In the genomic region with DNA sequence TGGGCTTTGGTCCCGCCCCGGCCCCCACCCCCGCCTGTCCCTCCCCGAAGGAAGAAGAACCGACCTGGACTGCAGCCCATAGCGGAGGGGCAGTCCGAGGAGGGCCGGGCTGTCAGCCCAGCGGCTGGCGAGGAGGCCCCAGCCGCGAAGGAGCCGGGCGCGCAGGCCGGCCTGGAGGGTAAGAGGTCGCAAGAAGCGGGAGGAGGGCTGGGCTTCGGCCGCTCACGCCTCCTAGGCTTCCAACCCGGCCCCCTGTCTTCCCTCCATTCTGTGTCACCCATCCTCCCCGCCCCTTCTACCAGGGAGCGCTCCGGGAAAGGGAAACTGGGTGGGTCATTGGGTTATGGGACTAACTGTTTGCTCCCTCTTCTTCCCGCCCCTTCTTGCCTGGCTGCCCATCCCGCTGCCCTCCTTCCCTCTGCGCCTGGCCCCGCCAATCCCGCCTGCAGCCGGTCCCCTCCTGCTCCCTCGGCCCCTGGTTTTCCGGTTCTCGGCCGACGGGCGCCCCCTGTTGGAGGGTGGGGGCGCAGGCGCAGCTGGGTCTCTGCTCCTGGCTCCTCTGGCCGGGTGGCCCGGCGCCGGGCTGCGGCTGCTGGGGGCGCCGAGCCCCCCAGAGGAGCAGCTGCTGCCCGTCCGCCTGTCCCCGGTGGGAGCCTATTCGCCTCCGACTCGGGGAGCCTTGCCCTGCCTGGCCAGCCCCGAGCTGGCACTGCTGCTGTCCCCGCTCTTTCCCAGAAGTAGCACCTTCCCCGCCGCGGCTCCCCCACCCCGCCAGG, we compare ENCODE assay signal across 8 cellular contexts. TPM values are rescaled to one million over a fixed set of nuclear protein-coding genes. Genes with fewer than 3 reads are reported as not detected.
DNase-seq lines count a peak whose midpoint lies in the region; ATAC-seq and TF ChIP-seq lines count a peak whose summit lies in the region.

No MANE protein-coding gene starts in this region.

- TF ChIP-seq EP300 in suprapubic skin (IDR thresholded peaks at IDR 0.05): no peak

- no peaks in the 10 kb centered on the region for H3K9me3 Mint-ChIP-seq in activated naive CD8-positive, alpha-beta T cell (ENCODE audit: low read depth)

- no peaks in the 10 kb centered on the region for H3K9me2 ChIP-seq in DOHH2 (replicated peaks; ENCODE audit: control insufficient read depth, low read length)

- peak overlapping the region; percentile 84 for H3K4me3 Mint-ChIP-seq in activated naive CD8-positive, alpha-beta T cell

- ATAC-seq in omental fat pad (ENCODE audit: low FRiP score): peak; percentile 72

- WGBS in suprapubic skin: under 1% methylated on average over 23 of the region's 58 CpGs

- no peaks in the 10 kb centered on the region for H3K9me3 ChIP-seq in DOHH2 (ENCODE audit: control insufficient read depth, insufficient read depth, low read length)
- H3K9me3 ChIP-seq in HAP-1: no peaks in the 10 kb centered on the region
- no peaks in the 10 kb centered on the region for H3K9me3 ChIP-seq in suprapubic skin

- 0 out of 2 replicates have a peak, but pooled peaks cover 4% of the 10 kb centered on the region for H4K20me1 ChIP-seq in DOHH2 (ENCODE audit: control insufficient read depth, insufficient read depth, low read depth, low read length)

- H3K36me3 Mint-ChIP-seq in activated naive CD8-positive, alpha-beta T cell: no peaks in the 10 kb centered on the region

- no peak overlapping the region for H3K27ac Mint-ChIP-seq in activated naive CD8-positive, alpha-beta T cell

- H3K4me1 ChIP-seq in DOHH2 (ENCODE audit: control insufficient read depth, low read length): peaks cover 45% of the 10 kb centered on the region
- peaks cover 9% of the 10 kb centered on the region; the same call in 1 of the 2 replicates for H3K4me1 ChIP-seq in HAP-1
- H3K4me1 ChIP-seq in suprapubic skin: peaks cover 50% of the 10 kb centered on the region

- no peaks in the 10 kb centered on the region for H3K27me3 ChIP-seq in DOHH2 (ENCODE audit: control insufficient read depth, low read length)
- no peaks in the 10 kb centered on the region for H3K27me3 ChIP-seq in HAP-1 (ENCODE audit: low read depth)
- H3K27me3 ChIP-seq in suprapubic skin: no peaks in the 10 kb centered on the region

- peak overlapping the region; percentile 100 for H3K4me2 ChIP-seq in DOHH2 (ENCODE audit: low read length)

- TF ChIP-seq POLR2A in NB4 (IDR thresholded peaks at IDR 0.05; ENCODE audit: extremely low read depth, insufficient read length) (no peak), suprapubic skin (IDR thresholded peaks at IDR 0.05) (no peak)

- H3K36me3 ChIP-seq in DOHH2 (ENCODE audit: control insufficient read depth, low read length) (peaks cover 43% of the 10 kb centered on the region), HAP-1 (replicated peaks) (peaks cover 63% of the 10 kb centered on the region), suprapubic skin (peaks cover 26% of the 10 kb centered on the region)

- no peaks in the 10 kb centered on the region for H3K27me3 Mint-ChIP-seq in activated naive CD8-positive, alpha-beta T cell

- H3F3A ChIP-seq in DOHH2 (ENCODE audit: control insufficient read depth, insufficient read depth): peaks cover 24% of the 10 kb centered on the region

- peak overlapping the region; percentile 99 for H3K4me3 ChIP-seq in DOHH2 (ENCODE audit: low read length)
- H3K4me3 ChIP-seq in HAP-1: peak overlapping the region; percentile 68
- peak overlapping the region; percentile 71 for H3K4me3 ChIP-seq in NB4 (ENCODE audit: low read depth, low read length)
- peak overlapping the region; percentile 79 for H3K4me3 ChIP-seq in suprapubic skin

- DNase-seq in HAP-1 (ENCODE audit: low spot score in 2 of 2) (peak; percentile 94 to 97), NB4 (ENCODE audit: low read depth) (peak; percentile 88), SKM-1 treated with dmso at 0.1 percent for 144 hours (lab: John Stamatoyannopoulos, UW; ENCODE audit: unreplicated experiment) (peak; percentile 96), glomerular visceral epithelial cell (ENCODE audit: extremely low spot score) (peak; percentile 98), omental fat pad (ENCODE audit: low spot score) (peak; percentile 76), suprapubic skin (ENCODE audit: low spot score in 2 of 2) (peak; percentile 94 to 95)

- peaks cover 33% of the 10 kb centered on the region for H3K4me1 Mint-ChIP-seq in activated naive CD8-positive, alpha-beta T cell (ENCODE audit: low read depth)

- in situ Hi-C loops in HAP-1 (cut with MboI; ENCODE audit: low sequenced_read_pairs): no loop called here

- peaks cover 10% of the 10 kb centered on the region for H3K79me2 ChIP-seq in DOHH2 (ENCODE audit: control insufficient read depth, low read length)

- TF ChIP-seq CTCF in DOHH2 (IDR thresholded peaks at IDR 0.05; ENCODE audit: low read depth, low read length, poor library complexity, severe bottlenecking) (peak; percentile 88), NB4 (IDR thresholded peaks at IDR 0.05; ENCODE audit: low read depth, low read length) (peak; percentile 76), omental fat pad (IDR thresholded peaks at IDR 0.05) (peak in 2 of 3 donors; percentile 86 to 93), suprapubic skin (IDR thresholded peaks at IDR 0.05) (peak; percentile 85 to 96)

- H3K27ac ChIP-seq in DOHH2 (ENCODE audit: low read depth, low read length): peak overlapping the region; percentile 89
- peak overlapping the region; percentile 88 for H3K27ac ChIP-seq in suprapubic skin

RNA-seq across cellular contexts. Expression of a gene that starts 2.4 kb away (rescaled TPM):
- total RNA-seq in omental fat pad (10 to 100 TPM; 11.5 to 21.1 (median 12.5) TPM), suprapubic skin (10 to 100 TPM; 34.2 to 51.5 (median 42.8) TPM)

RNA-seq across cellular contexts. Expression of a gene that starts 14.5 kb away (rescaled TPM):
- 100 to 1,000 TPM in 1 of 4 donors, 10 to 100 TPM in 3; 73.9 to 151 (median 87.7) TPM for total RNA-seq in omental fat pad
- total RNA-seq in suprapubic skin: 100 to 1,000 TPM; 110 to 194 (median 147) TPM

RNA-seq across cellular contexts. Expression of a gene that starts 21.9 kb away (rescaled TPM):
- total RNA-seq in omental fat pad (not detected), suprapubic skin (1 to 10 TPM in 3 of 4 donors, under 1 TPM in 1; 0.24 to 2.5 (median 2.1) TPM)

RNA-seq across cellular contexts. Expression of a gene that starts 45.9 kb away (rescaled TPM):
- total RNA-seq in omental fat pad (1 to 10 TPM in 2 of 4 donors, under 1 TPM in 2; 0.36 to 2.3 (median 1.2) TPM), suprapubic skin (10 to 100 TPM in 3 of 4 donors, 1 to 10 TPM in 1; 6.6 to 12.8 (median 10.4) TPM)

RNA-seq across cellular contexts. Expression of a gene that starts 49.8 kb away (rescaled TPM):
- total RNA-seq in omental fat pad: 10 to 100 TPM; 16.9 to 41.3 (median 32.7) TPM
- 10 to 100 TPM; 27.6 to 72.3 (median 36.2) TPM for total RNA-seq in suprapubic skin

Comparison
In these comparisons a context has a peak if more than half of its experiments do, and no peak if none do; other contexts are left out.
1. Peak in every context shown above with its lines: DNase-seq, ATAC-seq, H3K4me3 ChIP-seq and H3K27ac ChIP-seq.